In genomic region chr13:112716841-112717520, GRCh38 we compare ENCODE assay signal across 1 cellular context.
TF ChIP-seq lines count a peak whose summit lies in the region.

No MANE protein-coding gene starts in this region.

TF ChIP-seq in H1, 55 proteins besides CTCF, POLR2A, EP300 and RAD21:
- no peak for TF ChIP-seq BACH1 (IDR thresholded peaks at IDR 0.05; ENCODE audit: low read length)
